Comparison of ENCODE assay signal across 20 cellular contexts in the genomic region with DNA sequence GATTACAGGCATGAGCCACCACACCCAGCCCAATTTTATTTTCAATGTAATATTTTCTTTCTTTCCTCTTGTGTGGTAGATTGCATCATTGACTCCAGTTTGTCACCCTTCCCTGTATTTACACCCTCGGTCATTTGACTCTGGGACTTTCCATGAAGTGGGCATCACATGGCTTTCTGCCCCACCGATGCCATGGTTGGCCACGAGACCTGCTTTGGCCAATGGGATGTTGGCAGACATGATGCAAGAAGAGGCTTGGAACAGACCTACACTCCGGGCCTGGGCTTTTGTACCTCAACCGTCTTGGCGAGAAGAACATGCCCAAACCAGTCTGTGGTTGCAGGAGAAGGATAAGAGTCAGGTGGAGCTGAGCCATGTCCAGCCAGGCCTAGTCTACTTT. TPM values are rescaled to one million over a fixed set of nuclear protein-coding genes. Genes with fewer than 3 reads are reported as not detected.
DNase-seq lines count a peak whose midpoint lies in the region; ATAC-seq and TF ChIP-seq lines count a peak whose summit lies in the region.
"Had no signal": no experiment of that assay in that cellular context is flagged by ENCODE, and none has a peak within 500 bp of the region (broad histone marks: within the 10 kb centered on the region; RNA-seq: fewer than 3 reads in every experiment).

No MANE protein-coding gene starts in this region.

- peaks cover 38% of the 10 kb centered on the region for H3K4me1 Mint-ChIP-seq in dendritic cell treated with granulocyte-macrophage colony-stimulating factor and Interleukin-4, amounts not matched to agents 40 ng/mL and 50 ng/mL, for 4 days (ENCODE audit: low read depth)
- H3K4me1 Mint-ChIP-seq: CD8-positive, alpha-beta memory T cell; T-helper 17 cell had no signal

- TF ChIP-seq CTCF in upper lobe of left lung (IDR thresholded peaks at IDR 0.05), result no peak

- DNase-seq in cardiac septum (ENCODE audit: low spot score), result peak; percentile 72
- DNase-seq in left cardiac atrium, result no peak
- peak; percentile 73 for DNase-seq in mesenteric fat pad (ENCODE audit: low spot score)
- peak in 1 of 2 donors; percentile 51 for DNase-seq in upper lobe of left lung
- no peak for DNase-seq in NCI-H69 (lab: John Stamatoyannopoulos, UW)
- no peak for DNase-seq in activated effector memory CD4-positive, alpha-beta T cell treated with Interleukin-2 at 50 U/mL for 16 hours
- DNase-seq in NCI-H748 treated with DMSO at 0.1 percent for 48 hours (lab: John Stamatoyannopoulos, UW), result no peak
- DNase-seq: 8988T; activated naive CD4-positive, alpha-beta T cell; CD8-positive, alpha-beta memory T cell; DMS153; KBM-7; NCI-H187 treated with DMSO at 0.1 percent for 48 hours; nephron progenitor cell; SK-N-SH; stimulated activated CD8-positive, alpha-beta memory T cell treated with anti-CD3 and anti-CD28 coated beads, Interleukin-4, amount 100 ng/mL, for 48 hours; T-helper 17 cell; transverse colon had no signal

- H3K4me3 Mint-ChIP-seq in dendritic cell treated with granulocyte-macrophage colony-stimulating factor and Interleukin-4, amounts not matched to agents 40 ng/mL and 50 ng/mL, for 4 days, result peak overlapping the region; percentile 13
- H3K4me3 Mint-ChIP-seq: CD8-positive, alpha-beta memory T cell; nephron progenitor cell; T-helper 17 cell had no signal

- no peaks in the 10 kb centered on the region for H3K4me1 ChIP-seq in upper lobe of left lung
- H3K4me1 ChIP-seq: parathyroid adenoma had no signal

- peak in 1 of 4 donors; percentile 77 for TF ChIP-seq EP300 in upper lobe of left lung (IDR thresholded peaks at IDR 0.05)

- intact Hi-C loops in cardiac septum (cut with DNase I) (no loop called here), left cardiac atrium (cut with DNase I) (no loop called here)
- intact Hi-C loops in dendritic cell treated with granulocyte-macrophage colony-stimulating factor and Interleukin-4, amounts not matched to agents 40 ng/mL and 50 ng/mL, for 4 days (cut with micrococcal nuclease), result loop anchor here (5.0 kb wide), 1 partner anchor 66 kb away; no protein-coding TSS in a partner anchor

- no peak for ATAC-seq in left cardiac atrium
- peak; percentile 55 to 64 for ATAC-seq in upper lobe of left lung (ENCODE audit: low FRiP score in 2 of 2)
- ATAC-seq: T-helper 17 cell had no signal

- no peaks in the 10 kb centered on the region for H3K9me3 ChIP-seq in upper lobe of left lung
- H3K9me3 ChIP-seq: SK-N-SH, transverse colon had no signal

- WGBS in upper lobe of left lung, 2 donors, result 78 to 82% methylated on average over 6 of the region's 6 CpGs

- H3K36me3 ChIP-seq in upper lobe of left lung, result no peaks in the 10 kb centered on the region
- H3K36me3 ChIP-seq: transverse colon had no signal

- TF ChIP-seq POLR2A in upper lobe of left lung (IDR thresholded peaks at IDR 0.05), result peak in 1 of 4 donors; percentile 50

- no peaks in the 10 kb centered on the region for H3K9me3 Mint-ChIP-seq in dendritic cell treated with granulocyte-macrophage colony-stimulating factor and Interleukin-4, amounts not matched to agents 40 ng/mL and 50 ng/mL, for 4 days

- H3K36me3 Mint-ChIP-seq in dendritic cell treated with granulocyte-macrophage colony-stimulating factor and Interleukin-4, amounts not matched to agents 40 ng/mL and 50 ng/mL, for 4 days (ENCODE audit: low read depth), result peaks cover 18% of the 10 kb centered on the region

- peak overlapping the region; percentile 97 for H3K27ac Mint-ChIP-seq in dendritic cell treated with granulocyte-macrophage colony-stimulating factor and Interleukin-4, amounts not matched to agents 40 ng/mL and 50 ng/mL, for 4 days
- H3K27ac Mint-ChIP-seq: CD8-positive, alpha-beta memory T cell; nephron progenitor cell; T-helper 17 cell had no signal

- H3K27me3 ChIP-seq in upper lobe of left lung, result no peaks in the 10 kb centered on the region
- H3K27me3 ChIP-seq: transverse colon had no signal

- H3K27ac ChIP-seq in upper lobe of left lung, result peak overlapping the region in 3 of 4 donors; percentile 33 to 52 (median 38)
- H3K27ac ChIP-seq: parathyroid adenoma, transverse colon had no signal

- no peak overlapping the region for H3K4me3 ChIP-seq in upper lobe of left lung
- H3K4me3 ChIP-seq: transverse colon had no signal

- peaks cover 5% of the 10 kb centered on the region for H3K27me3 Mint-ChIP-seq in dendritic cell treated with granulocyte-macrophage colony-stimulating factor and Interleukin-4, amounts not matched to agents 40 ng/mL and 50 ng/mL, for 4 days

RNA-seq across cellular contexts. Expression of a gene that starts 38.8 kb away (rescaled TPM):
- total RNA-seq in cardiac septum (31.6 TPM), left cardiac atrium (10 to 100 TPM; 25.1 to 26.1 TPM), mesenteric fat pad (54.8 TPM), upper lobe of left lung (10 to 100 TPM; 23.3 to 44.0 (median 38.2) TPM)

Comparison
In these comparisons a context has a peak if more than half of its experiments do, and no peak if none do; other contexts are left out.
1. DNase-seq: peak in cardiac septum (single experiment) and mesenteric fat pad (single experiment); none in left cardiac atrium (single experiment), NCI-H69 (single experiment), activated effector memory CD4-positive, alpha-beta T cell treated with Interleukin-2 at 50 U/mL for 16 hours (single experiment) and NCI-H748 treated with DMSO at 0.1 percent for 48 hours (single experiment).
2. ATAC-seq: peak in upper lobe of left lung (2 of 2); none in left cardiac atrium (0 of 2).